In the genomic region with DNA sequence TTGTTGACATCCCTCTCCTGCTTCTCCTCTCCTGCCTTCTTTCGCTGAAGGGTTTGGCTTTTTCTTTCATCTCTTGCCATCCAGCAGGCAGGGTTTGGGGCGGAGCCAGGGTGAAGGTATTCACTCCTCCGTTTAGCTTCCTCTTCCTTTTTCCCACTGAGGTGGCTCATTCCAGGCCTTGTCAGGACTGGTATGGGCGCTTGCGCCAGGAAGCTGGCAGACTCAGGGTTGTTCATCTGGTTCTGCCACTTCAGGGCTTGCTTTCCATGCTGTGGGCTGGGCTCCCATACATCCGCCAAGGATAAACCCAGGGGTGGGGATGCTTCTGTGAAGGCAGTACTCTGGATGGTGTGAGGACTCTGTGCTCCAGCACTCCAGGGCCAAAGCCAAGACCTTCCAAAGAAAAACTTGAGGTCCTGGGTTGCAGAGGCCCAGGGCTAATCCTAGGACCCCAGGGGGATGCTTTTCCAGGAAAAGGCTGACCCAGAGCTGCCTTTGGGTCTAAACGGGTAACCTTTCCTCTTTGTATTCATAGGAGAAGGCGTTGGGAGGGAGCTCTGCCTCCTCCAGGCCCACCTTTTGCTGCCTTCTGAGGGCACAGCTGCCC, we compare ENCODE assay signal across 13 cellular contexts. TPM values are rescaled to one million over a fixed set of nuclear protein-coding genes. Genes with fewer than 3 reads are reported as not detected.
A peak's percentile ranks its signal among the peaks of the same experiment; 100 is the strongest.
DNase-seq lines count a peak whose midpoint lies in the region; ATAC-seq and TF ChIP-seq lines count a peak whose summit lies in the region.
"Had no signal": no experiment of that assay in that cellular context is flagged by ENCODE, and none has a peak within 500 bp of the region (broad histone marks: within the 10 kb centered on the region; RNA-seq: fewer than 3 reads in every experiment).

No MANE protein-coding gene starts in this region.

- no peak overlapping the region for H3K27ac Mint-ChIP-seq in osteocyte (ENCODE audit: unreplicated experiment)
- H3K27ac Mint-ChIP-seq: activated naive CD8-positive, alpha-beta T cell had no signal

- no peak for ATAC-seq in GM19397 (IDR thresholded peaks at IDR 0.05; ENCODE audit: unreplicated experiment)

- no peak overlapping the region for H3K4me3 Mint-ChIP-seq in osteocyte (ENCODE audit: unreplicated experiment)
- H3K4me3 Mint-ChIP-seq: activated naive CD8-positive, alpha-beta T cell had no signal

- H3K4me1 Mint-ChIP-seq in osteocyte (ENCODE audit: unreplicated experiment): peaks cover 18% of the 10 kb centered on the region

- H3K27ac ChIP-seq in epithelial cell of prostate: peak overlapping the region; percentile 83

- no peaks in the 10 kb centered on the region for H3K36me3 Mint-ChIP-seq in osteocyte (ENCODE audit: unreplicated experiment)
- H3K36me3 Mint-ChIP-seq: activated naive CD8-positive, alpha-beta T cell had no signal

- no peak for TF ChIP-seq CTCF in osteocyte (IDR thresholded peaks at IDR 0.05)

- DNase-seq in DMS153 (lab: John Stamatoyannopoulos, UW) (peak; percentile 93), NCI-H2029 treated with DMSO at 0.1 percent for 48 hours (lab: John Stamatoyannopoulos, UW) (peak; percentile 79), epithelial cell of prostate (ENCODE audit: low read depth, low spot score) (peak; percentile 96), osteocyte (ENCODE audit: extremely low spot score, unreplicated experiment) (peak; percentile 59), DMS 273 treated with DMSO at 0.1 percent for 48 hours (lab: John Stamatoyannopoulos, UW) (no peak), SHP77 treated with DMSO at 0.1 percent for 48 hours (lab: John Stamatoyannopoulos, UW) (no peak)
- DNase-seq in stimulated activated naive CD4-positive, alpha-beta T cell treated with Interleukin-2 at 50 U/mL for 16 hours (lab: John Stamatoyannopoulos, UW): no peak
- DNase-seq: activated CD4-positive, alpha-beta T cell treated with anti-CD3 and anti-CD28 coated beads, Interleukin-2, amount 50 U/mL, for 1 hour; NCI-H2081; nucleus accumbens; stimulated activated CD4-positive, alpha-beta T cell treated with anti-CD3 and anti-CD28 coated beads, Interleukin-4, amount 100 ng/mL, for 4 hours had no signal

- peaks cover 7% of the 10 kb centered on the region for H3K27me3 Mint-ChIP-seq in osteocyte (ENCODE audit: unreplicated experiment)

- peaks cover 7% of the 10 kb centered on the region for H3K9me3 Mint-ChIP-seq in osteocyte (ENCODE audit: unreplicated experiment)

RNA-seq across cellular contexts. Expression of a gene that starts 7.7 kb away (rescaled TPM):
- total RNA-seq in osteocyte: 195 and 199 TPM in 2 replicates

Comparison
In these comparisons a context has a peak if more than half of its experiments do, and no peak if none do; other contexts are left out.
1. DNase-seq: peak in DMS153 (single experiment), NCI-H2029 treated with DMSO at 0.1 percent for 48 hours (single experiment), epithelial cell of prostate (single experiment) and osteocyte (single experiment); none in stimulated activated naive CD4-positive, alpha-beta T cell treated with Interleukin-2 at 50 U/mL for 16 hours (single experiment), DMS 273 treated with DMSO at 0.1 percent for 48 hours (single experiment) and SHP77 treated with DMSO at 0.1 percent for 48 hours (single experiment).